20 cellular contexts compared by ENCODE assay signal in genomic region chr7:32069251-32069650, GRCh38. TPM values are rescaled to one million over a fixed set of nuclear protein-coding genes. Genes with fewer than 3 reads are reported as not detected.
DNase-seq lines count a peak whose midpoint lies in the region; ATAC-seq, FAIRE-seq and TF ChIP-seq lines count a peak whose summit lies in the region.
"Had no signal": no experiment of that assay in that cellular context is flagged by ENCODE, and none has a peak within 500 bp of the region (broad histone marks: within the 10 kb centered on the region; RNA-seq: fewer than 3 reads in every experiment).

No MANE protein-coding gene starts in this region.

- no peak for FAIRE-seq in keratinocyte (lab: Jason Lieb, UNC)
- FAIRE-seq: bronchial epithelial cell, frontal cortex had no signal

- intact Hi-C loops in breast epithelium (cut with DNase I; ENCODE audit: low total_unique reads) = no loop called here
- intact Hi-C loops in MCF 10A (cut with micrococcal nuclease) = no loop called here

- H3K27me3 Mint-ChIP-seq in MCF 10A (ENCODE audit: insufficient read depth, unreplicated experiment) = peaks cover 27% of the 10 kb centered on the region

- no peak for TF ChIP-seq CTCF in breast epithelium (IDR thresholded peaks at IDR 0.05)
- no peak for TF ChIP-seq CTCF in MCF 10A (IDR thresholded peaks at IDR 0.05; ENCODE audit: unreplicated experiment)
- no peak for TF ChIP-seq CTCF in keratinocyte (optimal IDR thresholded peaks at IDR 0.05 in 1 of 3, IDR thresholded peaks at IDR 0.05 in 1 of 3, conservative IDR thresholded peaks at IDR 0.05 in 1 of 3; ENCODE audit: extremely low read depth in 1 of 3, insufficient read depth in 2 of 3, low read length in 3 of 3)

- H3K9me3 Mint-ChIP-seq in MCF 10A (ENCODE audit: unreplicated experiment) = no peaks in the 10 kb centered on the region
- H3K9me3 Mint-ChIP-seq: activated naive CD4-positive, alpha-beta T cell treated with anti-CD3 and anti-CD28 coated beads for 36 hours; endodermal cell; stimulated activated memory B cell treated with anti-CD40 and anti-IgM and Interleukin-4, amounts not matched to agents 10 μg/mL and 1 μg/mL and 100 μg/mL, for 72 hours had no signal

- H3K9ac ChIP-seq in adipocyte (ENCODE audit: low read length) (peak overlapping the region; percentile 92), keratinocyte (ENCODE audit: control insufficient read depth, extremely low read depth, insufficient read depth, low read length) (no peak overlapping the region)

- no peak overlapping the region for H2AFZ ChIP-seq in keratinocyte (ENCODE audit: control insufficient read depth, low read length)

- H3K9me3 ChIP-seq in breast epithelium = no peaks in the 10 kb centered on the region
- no peaks in the 10 kb centered on the region for H3K9me3 ChIP-seq in adipocyte (ENCODE audit: control insufficient read depth, low read length)
- H3K9me3 ChIP-seq in keratinocyte (ENCODE audit: control insufficient read depth, low read depth, low read length) = no peaks in the 10 kb centered on the region
- H3K9me3 ChIP-seq: vagina had no signal

- no peak for ATAC-seq in HG02884 (IDR thresholded peaks at IDR 0.05; ENCODE audit: unreplicated experiment)
- ATAC-seq: activated CD4-positive, alpha-beta T cell treated with anti-CD3 and anti-CD28 coated beads for 36 hours; stimulated activated memory B cell treated with anti-CD40 and anti-IgM and Interleukin-4, amounts not matched to agents 10 μg/mL and 1 μg/mL and 100 μg/mL, for 72 hours had no signal

- H3K27ac ChIP-seq in breast epithelium = no peak overlapping the region
- H3K27ac ChIP-seq in keratinocyte (ENCODE audit: control insufficient read depth, insufficient read depth, low read length) = no peak overlapping the region
- H3K27ac ChIP-seq: vagina had no signal

- dilution Hi-C loops in keratinocyte (cut with MboI; ENCODE audit: extremely low pct_ligation_motif_present, low sequenced_read_pairs) = no loop called here

- DNase-seq in breast epithelium (ENCODE audit: low spot score in 2 of 2) (no peak), MCF 10A (ENCODE audit: unreplicated experiment) (no peak), adipocyte (ENCODE audit: low read depth) (peak; percentile 44), keratinocyte (ENCODE audit: low read depth, low spot score) (no peak), superior temporal gyrus (ENCODE audit: extremely low spot score) (peak; percentile 75), NOMO-1 (lab: John Stamatoyannopoulos, UW; ENCODE audit: unreplicated experiment in 2 of 2) (no peak), HK-2 (ENCODE audit: unreplicated experiment) (no peak)
- DNase-seq: activated CD4-positive, alpha-beta T cell treated with anti-CD3 and anti-CD28 coated beads for 36 hours; activated CD8-positive, alpha-beta memory T cell treated with anti-CD3 and anti-CD28 coated beads, Interleukin-2, amount 50 U/mL, for 48 hours; activated naive CD4-positive, alpha-beta T cell treated with anti-CD3 and anti-CD28 coated beads for 36 hours; endodermal cell; immature natural killer cell; NCI-H2227 treated with DMSO at 0.1 percent for 48 hours; NK-92 treated with Interleukin-12 subunit alpha and Interleukin-12 subunit beta, amount 100 ng/mL, for 24 hours; T-helper 2 cell had no signal

- peaks cover 0 to 17% of the 10 kb centered on the region in 2 donors for H3K27me3 ChIP-seq in breast epithelium
- no peaks in the 10 kb centered on the region for H3K27me3 ChIP-seq in adipocyte (replicated peaks; ENCODE audit: control insufficient read depth, insufficient read depth, low read length)
- H3K27me3 ChIP-seq in keratinocyte (ENCODE audit: control insufficient read depth, extremely low read depth, insufficient read depth, low read length) = peaks cover 38% of the 10 kb centered on the region
- H3K27me3 ChIP-seq: vagina had no signal

- peaks cover 18% of the 10 kb centered on the region for H3K79me2 ChIP-seq in keratinocyte (ENCODE audit: control insufficient read depth, insufficient read depth, low read length)

- H3K4me1 Mint-ChIP-seq in MCF 10A (ENCODE audit: insufficient read depth, unreplicated experiment) = no peaks in the 10 kb centered on the region
- H3K4me1 Mint-ChIP-seq: activated CD4-positive, alpha-beta T cell treated with anti-CD3 and anti-CD28 coated beads for 36 hours; stimulated activated memory B cell treated with anti-CD40 and anti-IgM and Interleukin-4, amounts not matched to agents 10 μg/mL and 1 μg/mL and 100 μg/mL, for 72 hours had no signal

- no peaks in the 10 kb centered on the region for H3K4me1 ChIP-seq in breast epithelium
- peaks cover 27% of the 10 kb centered on the region for H3K4me1 ChIP-seq in adipocyte (ENCODE audit: control insufficient read depth, insufficient read depth, low read length)
- peaks cover 6% of the 10 kb centered on the region for H3K4me1 ChIP-seq in keratinocyte (ENCODE audit: control insufficient read depth, extremely low read depth, insufficient read depth, low read length)

- no TSS peak for BruUV-seq in MCF 10A (replicated peaks; lab: Mats Ljungman, UMichigan)

- H4K20me1 ChIP-seq in keratinocyte (ENCODE audit: control insufficient read depth, extremely low read depth, insufficient read depth, low read length) = no peaks in the 10 kb centered on the region

- CTCF ChIA-PET in MCF 10A (lab: Yijun Ruan, JAX) = interaction anchor here (0.6 kb wide), 1 partner anchor 160 kb away, joined by 3 read pairs; no protein-coding TSS in a partner anchor

- H3K4me3 Mint-ChIP-seq in MCF 10A (ENCODE audit: unreplicated experiment) = no peak overlapping the region
- H3K4me3 Mint-ChIP-seq: activated CD4-positive, alpha-beta T cell treated with anti-CD3 and anti-CD28 coated beads for 36 hours; activated naive CD4-positive, alpha-beta T cell treated with anti-CD3 and anti-CD28 coated beads for 36 hours; stimulated activated memory B cell treated with anti-CD40 and anti-IgM and Interleukin-4, amounts not matched to agents 10 μg/mL and 1 μg/mL and 100 μg/mL, for 72 hours had no signal

- H3K4me3 ChIP-seq in breast epithelium = peak overlapping the region in 2 of 3 donors; percentile 4 to 60
- peak overlapping the region; percentile 89 for H3K4me3 ChIP-seq in adipocyte (ENCODE audit: low read length)
- peak overlapping the region in 2 of 3 experiments; percentile 46 to 82 for H3K4me3 ChIP-seq in keratinocyte (ENCODE audit: control insufficient read depth in 2 of 3, extremely low read depth in 1 of 3, insufficient read depth in 2 of 3, low read depth in 1 of 3, low read length in 3 of 3)
- H3K4me3 ChIP-seq: vagina had no signal

- H3K4me2 ChIP-seq in keratinocyte (ENCODE audit: control insufficient read depth, extremely low read depth, insufficient read depth, low read depth, low read length) = peak overlapping the region; percentile 74

- TF ChIP-seq POLR2A in breast epithelium (IDR thresholded peaks at IDR 0.05) = no peak

- no peak overlapping the region for H3K27ac Mint-ChIP-seq in MCF 10A (ENCODE audit: low read depth, unreplicated experiment)
- H3K27ac Mint-ChIP-seq: activated CD4-positive, alpha-beta T cell treated with anti-CD3 and anti-CD28 coated beads for 36 hours; activated naive CD4-positive, alpha-beta T cell treated with anti-CD3 and anti-CD28 coated beads for 36 hours; endodermal cell; immature natural killer cell; stimulated activated memory B cell treated with anti-CD40 and anti-IgM and Interleukin-4, amounts not matched to agents 10 μg/mL and 1 μg/mL and 100 μg/mL, for 72 hours had no signal

- POLR2A ChIA-PET in MCF 10A (lab: Yijun Ruan, JAX) = no interaction called here

- no peaks in the 10 kb centered on the region for H3K36me3 Mint-ChIP-seq in MCF 10A (ENCODE audit: insufficient read depth, unreplicated experiment)
- H3K36me3 Mint-ChIP-seq: immature natural killer cell; stimulated activated memory B cell treated with anti-CD40 and anti-IgM and Interleukin-4, amounts not matched to agents 10 μg/mL and 1 μg/mL and 100 μg/mL, for 72 hours had no signal

- no peaks in the 10 kb centered on the region for H3K36me3 ChIP-seq in breast epithelium
- H3K36me3 ChIP-seq in adipocyte (ENCODE audit: control insufficient read depth, insufficient read depth, low read length, severe bottlenecking) = no peaks in the 10 kb centered on the region
- H3K36me3 ChIP-seq in keratinocyte (ENCODE audit: control insufficient read depth in 2 of 2, extremely low read depth in 1 of 2, insufficient read depth in 2 of 2, low read length in 2 of 2) = no peaks in the 10 kb centered on the region
- H3K36me3 ChIP-seq: vagina had no signal

- H3K9me1 ChIP-seq in keratinocyte (ENCODE audit: control insufficient read depth, extremely low read depth, insufficient read depth, low read length) = no peaks in the 10 kb centered on the region

RNA-seq across cellular contexts. Expression of gene PDE1C, which starts 1.0 kb away (rescaled TPM):
- total RNA-seq in breast epithelium = 10 to 100 TPM in 2 of 3 donors, 1 to 10 TPM in 1; 3.2 to 30.1 (median 18.7) TPM
- total RNA-seq in MCF 10A (2022) = 0.14 and 0.27 TPM in 2 replicates
- 0.61 to 5.3 TPM (median 2.5 TPM) in 3 replicates for polyA plus RNA-seq in keratinocyte
- 0.46 TPM for polyA plus RNA-seq in keratinocyte (2011; ENCODE audit: low read depth)
- polyA plus RNA-seq in keratinocyte (2011; cell fraction: cytosol; rRNA removed) = 1.2 and 1.4 TPM in 2 replicates
- 2.3 and 2.9 TPM in 2 replicates for polyA plus RNA-seq in keratinocyte (2011; cell fraction: nucleus; rRNA removed)
- polyA plus RNA-seq in keratinocyte (2012; ENCODE audit: low replicate concordance) = 0.07 and 7.7 TPM in 2 replicates
- polyA minus RNA-seq in keratinocyte = 4.0 to 18.8 TPM (median 11.2 TPM) in 3 replicates
- polyA minus RNA-seq in keratinocyte (2011; cell fraction: cytosol; rRNA and poly(A)+ RNA removed) = 5.2 TPM
- polyA minus RNA-seq in keratinocyte (2011; cell fraction: nucleus; rRNA and poly(A)+ RNA removed) = 5.2 and 12.0 TPM in 2 replicates
- total RNA-seq: activated CD4-positive, alpha-beta T cell treated with anti-CD3 and anti-CD28 coated beads for 36 hours; activated naive CD4-positive, alpha-beta T cell treated with anti-CD3 and anti-CD28 coated beads for 36 hours; bronchial epithelial cell had no signal

Comparison
In these comparisons a context has a peak if more than half of its experiments do, and no peak if none do; other contexts are left out.
1. DNase-seq: peak in adipocyte (single experiment) and superior temporal gyrus (single experiment); none in breast epithelium (0 of 2), MCF 10A (single experiment), keratinocyte (single experiment), NOMO-1 (0 of 2) and HK-2 (single experiment).
2. H3K4me3 ChIP-seq: peak in every context shown above with its lines; median percentile 89 in adipocyte; 64 in keratinocyte; 32 in breast epithelium.